ENCODE assay signal across 8 cellular contexts in the genomic region with DNA sequence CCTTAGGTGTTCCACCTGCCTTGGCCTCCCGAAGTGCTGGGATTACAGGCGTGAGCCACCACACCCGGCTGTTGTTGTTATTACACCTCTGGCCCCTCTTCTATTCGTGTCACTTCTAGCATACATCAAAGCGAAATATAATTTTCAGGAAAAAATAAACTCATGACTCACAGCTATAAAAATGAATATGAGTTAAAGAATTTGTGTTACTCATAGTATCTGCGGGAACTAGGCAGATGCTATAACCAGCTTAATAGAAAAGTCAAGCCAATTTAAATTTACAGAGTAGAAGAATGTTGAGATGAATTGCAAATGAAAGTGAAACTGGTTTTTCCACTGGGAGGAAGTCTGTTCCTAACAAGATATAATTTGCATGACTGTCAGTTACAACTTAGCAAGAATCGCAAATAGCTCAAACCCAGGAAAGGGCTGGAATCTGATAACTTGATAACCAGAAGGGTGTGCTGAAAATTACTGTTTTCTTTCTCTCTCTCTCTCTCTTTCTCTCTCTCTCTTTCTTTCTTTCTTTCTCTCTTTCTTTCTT. TPM values are rescaled to one million over a fixed set of nuclear protein-coding genes. Genes with fewer than 3 reads are reported as not detected.
DNase-seq lines count a peak whose midpoint lies in the region; ATAC-seq and TF ChIP-seq lines count a peak whose summit lies in the region.

No MANE protein-coding gene starts in this region.

- no TSS peak for BruUV-seq in IMR-90 (replicated peaks; lab: Mats Ljungman, UMichigan)

- no peak overlapping the region for H3K18ac ChIP-seq in IMR-90 (ENCODE audit: low read depth, low read length)

- H3K56ac ChIP-seq in IMR-90 (ENCODE audit: extremely low read depth, insufficient read depth, low read length), result no peak overlapping the region

- no peak overlapping the region for H3K4ac ChIP-seq in IMR-90 (ENCODE audit: low read depth, low read length)

- peak; percentile 44 for ATAC-seq in CD4-positive, alpha-beta T cell (ENCODE audit: poor library complexity)
- ATAC-seq in IMR-90 (ENCODE audit: low read depth) (no peak), right lobe of liver (peak; percentile 55 to 72 (median 58)), HG03439 (IDR thresholded peaks at IDR 0.05; ENCODE audit: unreplicated experiment) (no peak)

- no peaks in the 10 kb centered on the region for H3K27me3 Mint-ChIP-seq in CD4-positive, alpha-beta T cell
- H3K27me3 Mint-ChIP-seq in activated T-helper 1 cell treated with anti-CD3 and anti-CD28 coated beads, Interleukin-12 subunit alpha, Interleukin-12 subunit beta, Interleukin-2, Interleukin-4 antibody, amounts not matched to agents 30 ng/mL and 10 ng/mL and 1 ng/mL, durations not matched to agents 14 hours and 24 hours and 36 hours (ENCODE audit: insufficient read depth), result peaks cover 2% of the 10 kb centered on the region

- no peak overlapping the region for H2BK120ac ChIP-seq in IMR-90 (ENCODE audit: low read depth, low read length)

- H3K36me3 ChIP-seq in IMR-90 (ENCODE audit: control insufficient read depth, insufficient read depth, low read length) (no peaks in the 10 kb centered on the region), right lobe of liver (no peaks in the 10 kb centered on the region)

- intact Hi-C loops in CD4-positive, alpha-beta T cell (cut with DNase I, micrococcal nuclease), result no loop called here
- intact Hi-C loops in IMR-90 (cut with micrococcal nuclease), result no loop called here
- intact Hi-C loops in activated T-helper 1 cell treated with anti-CD3 and anti-CD28 coated beads, Interleukin-12 subunit alpha, Interleukin-12 subunit beta, Interleukin-2, Interleukin-4 antibody, amounts not matched to agents 30 ng/mL and 10 ng/mL and 1 ng/mL, durations not matched to agents 14 hours and 24 hours and 36 hours (cut with micrococcal nuclease), result loop anchor here (1.0 kb wide), 1 partner anchor 31 kb away; no protein-coding TSS in a partner anchor
- intact Hi-C loops in right lobe of liver (cut with DNase I), result no loop called here

- no peak overlapping the region for H2AFZ ChIP-seq in IMR-90 (replicated peaks; ENCODE audit: low read length, poor library complexity)

- peak overlapping the region; percentile 62; the same call in 1 of the 2 replicates for H3K4me2 ChIP-seq in IMR-90 (ENCODE audit: low read depth, low read length)

- POLR2A ChIA-PET in CD4-positive, alpha-beta T cell (lab: Charles Lee), result interaction anchor here (0.8 kb wide), 1 partner anchor 31 kb away, joined by 4 read pairs; no protein-coding TSS in a partner anchor
- POLR2A ChIA-PET in IMR-90 (lab: Charles Lee; ENCODE audit: unreplicated experiment), result no interaction called here

- H3K4me1 Mint-ChIP-seq in CD4-positive, alpha-beta T cell (ENCODE audit: low read depth), result peaks cover 18% of the 10 kb centered on the region
- H3K4me1 Mint-ChIP-seq in activated T-helper 1 cell treated with anti-CD3 and anti-CD28 coated beads, Interleukin-12 subunit alpha, Interleukin-12 subunit beta, Interleukin-2, Interleukin-4 antibody, amounts not matched to agents 30 ng/mL and 10 ng/mL and 1 ng/mL, durations not matched to agents 14 hours and 24 hours and 36 hours (ENCODE audit: low read depth), result peaks cover 33% of the 10 kb centered on the region

- no peaks in the 10 kb centered on the region for H3K4me1 ChIP-seq in IMR-90 (ENCODE audit: control insufficient read depth, insufficient read depth, low read length)
- no peaks in the 10 kb centered on the region for H3K4me1 ChIP-seq in right lobe of liver

- WGBS in IMR-90 (ENCODE audit: extremely low coverage in 2 of 2, insufficient read length in 1 of 2), 2 experiments, result no CpG with 5 or more reads among the region's 7 CpGs
- 33% methylated on average over 7 of the region's 7 CpGs for WGBS in right lobe of liver (ENCODE audit: insufficient coverage, low coverage, low lambda C conversion rate, missing lambda C conversion rate)

- in situ Hi-C loops in IMR-90 (cut with MboI; ENCODE audit: low sequenced_read_pairs), result no loop called here

- H2BK20ac ChIP-seq in IMR-90 (ENCODE audit: low read depth, low read length), result no peak overlapping the region

- peak overlapping the region; percentile 82 for H3K27ac Mint-ChIP-seq in CD4-positive, alpha-beta T cell
- peak overlapping the region; percentile 71 for H3K27ac Mint-ChIP-seq in activated T-helper 1 cell treated with anti-CD3 and anti-CD28 coated beads, Interleukin-12 subunit alpha, Interleukin-12 subunit beta, Interleukin-2, Interleukin-4 antibody, amounts not matched to agents 30 ng/mL and 10 ng/mL and 1 ng/mL, durations not matched to agents 14 hours and 24 hours and 36 hours

- no peak for TF ChIP-seq CTCF in CD4-positive, alpha-beta T cell (IDR thresholded peaks at IDR 0.05)
- TF ChIP-seq CTCF in IMR-90 (conservative IDR thresholded peaks at IDR 0.05; ENCODE audit: low read depth, low read length) (no peak), right lobe of liver (IDR thresholded peaks at IDR 0.05) (no peak)

- no peak overlapping the region for H3K14ac ChIP-seq in IMR-90 (replicated peaks; ENCODE audit: low read depth, low read length)

- H3K9me3 ChIP-seq in CD4-positive, alpha-beta T cell (ENCODE audit: control insufficient read depth, low read length), result no peaks in the 10 kb centered on the region
- peaks cover 9% of the 10 kb centered on the region for H3K9me3 ChIP-seq in IMR-90 (ENCODE audit: control insufficient read depth, insufficient read depth, low read length)
- no peaks in the 10 kb centered on the region for H3K9me3 ChIP-seq in right lobe of liver

- no peak for TF ChIP-seq RAD21 in IMR-90 (IDR thresholded peaks at IDR 0.05; ENCODE audit: low read length)

- CTCF ChIA-PET in CD4-positive, alpha-beta T cell (lab: Charles Lee), result no interaction called here
- CTCF ChIA-PET in IMR-90 (lab: Yijun Ruan, JAX), result interaction anchor here (0.6 kb wide), 1 partner anchor 22 kb away, joined by 3 read pairs; no protein-coding TSS in a partner anchor

- no peak overlapping the region for H4K91ac ChIP-seq in IMR-90 (ENCODE audit: insufficient read depth, low read depth, low read length)

- no peak overlapping the region for H3K9ac ChIP-seq in IMR-90 (ENCODE audit: low read depth, low read length)

- no peaks in the 10 kb centered on the region for H3K9me3 Mint-ChIP-seq in CD4-positive, alpha-beta T cell
- peaks cover 3% of the 10 kb centered on the region for H3K9me3 Mint-ChIP-seq in activated T-helper 1 cell treated with anti-CD3 and anti-CD28 coated beads, Interleukin-12 subunit alpha, Interleukin-12 subunit beta, Interleukin-2, Interleukin-4 antibody, amounts not matched to agents 30 ng/mL and 10 ng/mL and 1 ng/mL, durations not matched to agents 14 hours and 24 hours and 36 hours

- dilution Hi-C loops in IMR-90 (cut with HindIII; ENCODE audit: low sequenced_read_pairs, unreplicated experiment), result no loop called here

- peak overlapping the region; percentile 86 for H3K4me3 Mint-ChIP-seq in CD4-positive, alpha-beta T cell
- peak overlapping the region; percentile 81 for H3K4me3 Mint-ChIP-seq in activated T-helper 1 cell treated with anti-CD3 and anti-CD28 coated beads, Interleukin-12 subunit alpha, Interleukin-12 subunit beta, Interleukin-2, Interleukin-4 antibody, amounts not matched to agents 30 ng/mL and 10 ng/mL and 1 ng/mL, durations not matched to agents 14 hours and 24 hours and 36 hours

- no peaks in the 10 kb centered on the region for H3K9me1 ChIP-seq in IMR-90 (ENCODE audit: insufficient read depth, low read length)

- H3K79me1 ChIP-seq in IMR-90 (ENCODE audit: low read depth in 1 of 2, low read length in 2 of 2), result no peaks in the 10 kb centered on the region

- no peak overlapping the region for H3K27ac ChIP-seq in CD4-positive, alpha-beta T cell (ENCODE audit: low read depth, low read length)
- H3K27ac ChIP-seq in IMR-90 (ENCODE audit: insufficient read depth, low read length), result no peak overlapping the region
- no peak overlapping the region for H3K27ac ChIP-seq in right lobe of liver

- no peaks in the 10 kb centered on the region for H4K20me1 ChIP-seq in IMR-90 (ENCODE audit: insufficient read depth, low read length)

- peaks cover 7% of the 10 kb centered on the region for H3K36me3 Mint-ChIP-seq in CD4-positive, alpha-beta T cell (ENCODE audit: low read depth)
- H3K36me3 Mint-ChIP-seq in activated T-helper 1 cell treated with anti-CD3 and anti-CD28 coated beads, Interleukin-12 subunit alpha, Interleukin-12 subunit beta, Interleukin-2, Interleukin-4 antibody, amounts not matched to agents 30 ng/mL and 10 ng/mL and 1 ng/mL, durations not matched to agents 14 hours and 24 hours and 36 hours (ENCODE audit: low read depth), result no peaks in the 10 kb centered on the region

- H3K23ac ChIP-seq in IMR-90 (ENCODE audit: low read depth, low read length), result no peak overlapping the region

- no peak for DNase-seq in CD4-positive, alpha-beta T cell
- peak; percentile 32 for DNase-seq in IMR-90
- no peak for DNase-seq in activated T-helper 1 cell treated with anti-CD3 and anti-CD28 coated beads, Interleukin-12 subunit alpha, Interleukin-12 subunit beta, Interleukin-2, Interleukin-4 antibody, amounts not matched to agents 30 ng/mL and 10 ng/mL and 1 ng/mL, durations not matched to agents 14 hours and 24 hours and 36 hours (ENCODE audit: low spot score)
- DNase-seq in right lobe of liver, result no peak
- DNase-seq in NCI-H1092 (lab: John Stamatoyannopoulos, UW), result no peak
- DNase-seq in AG20443 (ENCODE audit: low spot score), result no peak
- DNase-seq in islet precursor cell, result no peak

- H3K27me3 ChIP-seq in CD4-positive, alpha-beta T cell (ENCODE audit: control insufficient read depth, insufficient read depth, low read length), result no peaks in the 10 kb centered on the region
- H3K27me3 ChIP-seq in IMR-90 (ENCODE audit: control insufficient read depth, insufficient read depth, low read length) (no peaks in the 10 kb centered on the region), right lobe of liver (no peaks in the 10 kb centered on the region)

- H4K5ac ChIP-seq in IMR-90 (ENCODE audit: low read depth, low read length), result no peak overlapping the region

- H2BK15ac ChIP-seq in IMR-90 (ENCODE audit: low read depth, low read length), result no peak overlapping the region

- H4K8ac ChIP-seq in IMR-90 (ENCODE audit: low read depth in 2 of 2, low read length in 2 of 2), result no peak overlapping the region

- no peak overlapping the region for H2AK5ac ChIP-seq in IMR-90 (ENCODE audit: low read depth, low read length)

- TF ChIP-seq POLR2A in IMR-90 (IDR thresholded peaks at IDR 0.05; ENCODE audit: low read depth, low read length) (no peak), right lobe of liver (IDR thresholded peaks at IDR 0.05) (no peak)

- H2AK9ac ChIP-seq in IMR-90 (replicated peaks; ENCODE audit: low read depth, low read length, poor library complexity), result no peak overlapping the region

- peak overlapping the region; percentile 54 for H2BK5ac ChIP-seq in IMR-90 (ENCODE audit: low read depth, low read length, poor library complexity, severe bottlenecking)

- H3K4me3 ChIP-seq in IMR-90 (ENCODE audit: insufficient read depth, low read depth, low read length), result no peak overlapping the region
- H3K4me3 ChIP-seq in right lobe of liver, result peak overlapping the region in 2 of 3 donors; percentile 1 to 14

RNA-seq across cellular contexts. Expression of a gene that starts 11.2 kb away (rescaled TPM):
- total RNA-seq in CD4-positive, alpha-beta T cell, result 1 to 10 TPM; 1.3 to 1.5 TPM
- 0.28 and 0.54 TPM in 2 replicates for total RNA-seq in IMR-90 (2012; rRNA removed)
- 0.63 and 0.90 TPM in 2 replicates for polyA plus RNA-seq in IMR-90 (2012; rRNA removed)
- polyA plus RNA-seq in IMR-90 (2012; cell fraction: cytosol; rRNA removed), result 1.1 and 1.2 TPM in 2 replicates
- polyA plus RNA-seq in IMR-90 (2012; cell fraction: nucleus; rRNA removed; ENCODE audit: low replicate concordance), result 0.70 and 1.3 TPM in 2 replicates
- total RNA-seq in activated T-helper 1 cell treated with anti-CD3 and anti-CD28 coated beads, Interleukin-12 subunit alpha, Interleukin-12 subunit beta, Interleukin-2, Interleukin-4 antibody, amounts not matched to agents 30 ng/mL and 10 ng/mL and 1 ng/mL, durations not matched to agents 14 hours and 24 hours and 36 hours, result 0.22 TPM in 1 of 2 replicates, not detected in the other
- total RNA-seq in right lobe of liver, result 1 to 10 TPM in 1 of 6 experiments, under 1 TPM in 2, not detected in 3; 0.24 to 1.2 (median 0.43) TPM

RNA-seq across cellular contexts. Expression of a gene that starts 13.5 kb away (rescaled TPM):
- under 1 TPM in 1 of 2 experiments, not detected in 1; 0.25 TPM for total RNA-seq in CD4-positive, alpha-beta T cell
- total RNA-seq in IMR-90 (2012; rRNA removed) (not detected in 2 replicates), right lobe of liver (not detected)
- not detected in 2 replicates for polyA plus RNA-seq in IMR-90 (2012; rRNA removed)
- polyA plus RNA-seq in IMR-90 (2012; cell fraction: cytosol; rRNA removed), result not detected in 2 replicates
- 0.08 TPM in 1 of 2 replicates, not detected in the other for polyA plus RNA-seq in IMR-90 (2012; cell fraction: nucleus; rRNA removed; ENCODE audit: low replicate concordance)
- total RNA-seq in activated T-helper 1 cell treated with anti-CD3 and anti-CD28 coated beads, Interleukin-12 subunit alpha, Interleukin-12 subunit beta, Interleukin-2, Interleukin-4 antibody, amounts not matched to agents 30 ng/mL and 10 ng/mL and 1 ng/mL, durations not matched to agents 14 hours and 24 hours and 36 hours, result not detected in 2 replicates

RNA-seq across cellular contexts. Expression of a gene that starts 18.1 kb away (rescaled TPM):
- not detected for total RNA-seq in CD4-positive, alpha-beta T cell
- not detected in 2 replicates for total RNA-seq in IMR-90 (2012; rRNA removed)
- polyA plus RNA-seq in IMR-90 (2012; rRNA removed), result not detected in 2 replicates
- not detected in 2 replicates for polyA plus RNA-seq in IMR-90 (2012; cell fraction: cytosol; rRNA removed)
- polyA plus RNA-seq in IMR-90 (2012; cell fraction: nucleus; rRNA removed; ENCODE audit: low replicate concordance), result not detected in 2 replicates
- not detected in 2 replicates for total RNA-seq in activated T-helper 1 cell treated with anti-CD3 and anti-CD28 coated beads, Interleukin-12 subunit alpha, Interleukin-12 subunit beta, Interleukin-2, Interleukin-4 antibody, amounts not matched to agents 30 ng/mL and 10 ng/mL and 1 ng/mL, durations not matched to agents 14 hours and 24 hours and 36 hours
- not detected for total RNA-seq in right lobe of liver

RNA-seq across cellular contexts. Expression of a gene that starts 42.1 kb away (rescaled TPM):
- under 1 TPM; 0.55 to 0.78 TPM for total RNA-seq in CD4-positive, alpha-beta T cell
- total RNA-seq in IMR-90 (2012; rRNA removed), result not detected in 2 replicates
- polyA plus RNA-seq in IMR-90 (2012; rRNA removed), result not detected in 2 replicates
- polyA plus RNA-seq in IMR-90 (2012; cell fraction: cytosol; rRNA removed), result not detected in 2 replicates
- not detected in 2 replicates for polyA plus RNA-seq in IMR-90 (2012; cell fraction: nucleus; rRNA removed; ENCODE audit: low replicate concordance)
- 0.21 TPM in 1 of 2 replicates, not detected in the other for total RNA-seq in activated T-helper 1 cell treated with anti-CD3 and anti-CD28 coated beads, Interleukin-12 subunit alpha, Interleukin-12 subunit beta, Interleukin-2, Interleukin-4 antibody, amounts not matched to agents 30 ng/mL and 10 ng/mL and 1 ng/mL, durations not matched to agents 14 hours and 24 hours and 36 hours
- total RNA-seq in right lobe of liver, result not detected

RNA-seq across cellular contexts. Expression of a gene that starts 49.6 kb away (rescaled TPM):
- total RNA-seq in CD4-positive, alpha-beta T cell, result under 1 TPM; 0.16 to 0.20 TPM
- 0.54 and 1.1 TPM in 2 replicates for total RNA-seq in IMR-90 (2012; rRNA removed)
- polyA plus RNA-seq in IMR-90 (2012; rRNA removed), result 0.79 and 0.91 TPM in 2 replicates
- 0.48 and 0.62 TPM in 2 replicates for polyA plus RNA-seq in IMR-90 (2012; cell fraction: cytosol; rRNA removed)
- 0.36 and 0.48 TPM in 2 replicates for polyA plus RNA-seq in IMR-90 (2012; cell fraction: nucleus; rRNA removed; ENCODE audit: low replicate concordance)
- total RNA-seq in activated T-helper 1 cell treated with anti-CD3 and anti-CD28 coated beads, Interleukin-12 subunit alpha, Interleukin-12 subunit beta, Interleukin-2, Interleukin-4 antibody, amounts not matched to agents 30 ng/mL and 10 ng/mL and 1 ng/mL, durations not matched to agents 14 hours and 24 hours and 36 hours, result 0.32 and 0.36 TPM in 2 replicates
- 1 to 10 TPM in 3 of 6 experiments, under 1 TPM in 2, not detected in 1; 0.29 to 5.5 (median 2.1) TPM for total RNA-seq in right lobe of liver

Comparison
In these comparisons a context has a peak if more than half of its experiments do, and no peak if none do; other contexts are left out.
1. ATAC-seq: peak in CD4-positive, alpha-beta T cell (single experiment) and right lobe of liver (4 of 4); none in IMR-90 (single experiment) and HG03439 (single experiment).